Comparison of ENCODE assay signal across 32 cellular contexts in genomic region chr14:45149602-45150001, GRCh38.
"Had no signal": no experiment of that assay in that cellular context is flagged by ENCODE, and none has a peak within 500 bp of the region (broad histone marks: within the 10 kb centered on the region; RNA-seq: fewer than 3 reads in every experiment).

No MANE protein-coding gene starts in this region.

- H3K9me3 ChIP-seq: MG63, SJSA1, SK-N-SH had no signal

- H3K9me2 ChIP-seq: SK-N-SH had no signal

- H3K27me3 ChIP-seq: MG63, SJSA1 had no signal

- H3K9ac ChIP-seq: SK-N-SH had no signal

- DNase-seq: activated CD4-positive, alpha-beta memory T cell treated with anti-CD3 and anti-CD28 coated beads for 36 hours; activated CD4-positive, alpha-beta T cell treated with anti-CD3 and anti-CD28 coated beads for 36 hours; activated CD4-positive, alpha-beta T cell treated with anti-CD3 and anti-CD28 coated beads, Interleukin-2, amount 10 ng/mL, durations not matched to agents 7 days and 5 days; activated CD8-positive, alpha-beta memory T cell treated with anti-CD3 and anti-CD28 coated beads, Interleukin-2, amount 50 U/mL, for 4 hours; activated effector memory CD4-positive, alpha-beta T cell treated with Interleukin-2 at 50 U/mL for 16 hours; activated naive CD4-positive, alpha-beta T cell treated with anti-CD3 and anti-CD28 coated beads, Interleukin-2, amount 10 ng/mL, durations not matched to agents 7 days and 5 days; activated naive CD8-positive, alpha-beta T cell treated with anti-CD3 and anti-CD28 coated beads, Interleukin-2, amount 50 U/mL, for 24 hours; activated T-cell treated with anti-CD3 and anti-CD28 coated beads for 4 hours; activated T-cell treated with anti-CD3 and anti-CD28 coated beads, Interleukin-2, amount 50 U/mL, for 4 hours; anterior cingulate cortex; caudate nucleus; cerebellar nuclear complex; Kasumi-1; MG63; NCI-H1048; NCI-H1105 treated with DMSO at 0.1 percent for 48 hours; NCI-H1436; NCI-H1694; NCI-H1930; NCI-H2081 treated with DMSO at 0.1 percent for 48 hours; NCI-H226; NCI-H446 treated with DMSO at 0.1 percent for 48 hours; NCI-H524; SHP77 treated with DMSO at 0.1 percent for 48 hours; SK-N-SH had no signal

- H3K4me2 ChIP-seq: SK-N-SH had no signal

- H3K4me3 Mint-ChIP-seq: activated CD4-positive, alpha-beta memory T cell treated with anti-CD3 and anti-CD28 coated beads for 36 hours; activated CD4-positive, alpha-beta T cell treated with anti-CD3 and anti-CD28 coated beads for 36 hours; activated CD4-positive, alpha-beta T cell treated with anti-CD3 and anti-CD28 coated beads, Interleukin-2, amount 10 ng/mL, durations not matched to agents 7 days and 5 days; activated naive CD4-positive, alpha-beta T cell treated with anti-CD3 and anti-CD28 coated beads, Interleukin-2, amount 10 ng/mL, durations not matched to agents 7 days and 5 days; activated naive CD8-positive, alpha-beta T cell; activated naive CD8-positive, alpha-beta T cell treated with anti-CD3 and anti-CD28 coated beads, Interleukin-2, amount 50 U/mL, for 24 hours; activated T-cell treated with anti-CD3 and anti-CD28 coated beads, Interleukin-2, amount 50 U/mL, for 4 hours; brain; T-helper 1 cell treated with Interleukin-12 subunit alpha and Interleukin-12 subunit beta and Interleukin-4 antibody, amounts not matched to agents 30 μg/mL and 1 μg/mL, for 36 hours; T-helper 2 cell treated with Interferon-gamma antibody and Interleukin-4, amounts not matched to agents 5 μg/mL and 100 μg/mL, for 36 hours had no signal

- H3K4me1 ChIP-seq: SJSA1 had no signal

- H3K9me3 Mint-ChIP-seq: activated CD4-positive, alpha-beta memory T cell treated with anti-CD3 and anti-CD28 coated beads for 36 hours; activated CD4-positive, alpha-beta T cell treated with anti-CD3 and anti-CD28 coated beads, Interleukin-2, amount 10 ng/mL, durations not matched to agents 7 days and 5 days; activated naive CD4-positive, alpha-beta T cell treated with anti-CD3 and anti-CD28 coated beads, Interleukin-2, amount 10 ng/mL, durations not matched to agents 7 days and 5 days; activated naive CD8-positive, alpha-beta T cell treated with anti-CD3 and anti-CD28 coated beads, Interleukin-2, amount 50 U/mL, for 24 hours; activated T-cell treated with anti-CD3 and anti-CD28 coated beads, Interleukin-2, amount 50 U/mL, for 4 hours; T-helper 1 cell treated with Interleukin-12 subunit alpha and Interleukin-12 subunit beta and Interleukin-4 antibody, amounts not matched to agents 30 μg/mL and 1 μg/mL, for 36 hours; T-helper 2 cell treated with Interferon-gamma antibody and Interleukin-4, amounts not matched to agents 5 μg/mL and 100 μg/mL, for 36 hours had no signal

- H3K36me3 ChIP-seq: MG63 had no signal

- H3K4me1 Mint-ChIP-seq: activated naive CD4-positive, alpha-beta T cell treated with anti-CD3 and anti-CD28 coated beads, Interleukin-2, amount 10 ng/mL, durations not matched to agents 7 days and 5 days; brain had no signal

- ATAC-seq: activated CD4-positive, alpha-beta T cell treated with anti-CD3 and anti-CD28 coated beads for 36 hours; activated CD4-positive, CD25-positive, alpha-beta regulatory T cell treated with anti-CD3 and anti-CD28 coated beads, Interleukin-2, amount 50 U/mL, for 24 hours; activated naive CD8-positive, alpha-beta T cell treated with anti-CD3 and anti-CD28 coated beads, Interleukin-2, amount 50 U/mL, for 24 hours; activated T-cell treated with anti-CD3 and anti-CD28 coated beads, Interleukin-2, amount 50 U/mL, for 4 hours; Panc1 had no signal

- H3K27me3 Mint-ChIP-seq: activated CD4-positive, alpha-beta memory T cell treated with anti-CD3 and anti-CD28 coated beads for 36 hours; activated CD4-positive, alpha-beta T cell treated with anti-CD3 and anti-CD28 coated beads for 36 hours; activated CD4-positive, alpha-beta T cell treated with anti-CD3 and anti-CD28 coated beads, Interleukin-2, amount 10 ng/mL, durations not matched to agents 7 days and 5 days; activated naive CD4-positive, alpha-beta T cell treated with anti-CD3 and anti-CD28 coated beads, Interleukin-2, amount 10 ng/mL, durations not matched to agents 7 days and 5 days; activated naive CD8-positive, alpha-beta T cell; activated naive CD8-positive, alpha-beta T cell treated with anti-CD3 and anti-CD28 coated beads, Interleukin-2, amount 50 U/mL, for 24 hours; brain had no signal

- H3K27ac Mint-ChIP-seq: activated CD4-positive, alpha-beta memory T cell treated with anti-CD3 and anti-CD28 coated beads for 36 hours; activated CD4-positive, alpha-beta T cell treated with anti-CD3 and anti-CD28 coated beads for 36 hours; activated CD4-positive, alpha-beta T cell treated with anti-CD3 and anti-CD28 coated beads, Interleukin-2, amount 10 ng/mL, durations not matched to agents 7 days and 5 days; activated naive CD4-positive, alpha-beta T cell treated with anti-CD3 and anti-CD28 coated beads, Interleukin-2, amount 10 ng/mL, durations not matched to agents 7 days and 5 days; activated naive CD8-positive, alpha-beta T cell; activated naive CD8-positive, alpha-beta T cell treated with anti-CD3 and anti-CD28 coated beads, Interleukin-2, amount 50 U/mL, for 24 hours; brain; T-helper 1 cell treated with Interleukin-12 subunit alpha and Interleukin-12 subunit beta and Interleukin-4 antibody, amounts not matched to agents 30 μg/mL and 1 μg/mL, for 36 hours; T-helper 2 cell treated with Interferon-gamma antibody and Interleukin-4, amounts not matched to agents 5 μg/mL and 100 μg/mL, for 36 hours had no signal

- H3K4me3 ChIP-seq: MG63, SJSA1 had no signal

- H3K27ac ChIP-seq: SJSA1 had no signal
